Comparison of ENCODE assay signal across 19 cellular contexts in genomic region chr6:149843051-149843633, GRCh38. TPM values are rescaled to one million over a fixed set of nuclear protein-coding genes. Genes with fewer than 3 reads are reported as not detected.
"Had no signal": no experiment of that assay in that cellular context is flagged by ENCODE, and none has a peak within 500 bp of the region (broad histone marks: within the 10 kb centered on the region; RNA-seq: fewer than 3 reads in every experiment).

No MANE protein-coding gene starts in this region.

- H3K9me3 Mint-ChIP-seq: effector memory CD8-positive, alpha-beta T cell; stimulated activated memory B cell treated with anti-CD40 and anti-IgM and Interleukin-4, amounts not matched to agents 10 μg/mL and 1 μg/mL and 100 μg/mL, for 72 hours had no signal

- H3K27ac ChIP-seq: esophagus squamous epithelium, foreskin keratinocyte, prostate gland, right lobe of liver, thoracic aorta, WERI-Rb-1 had no signal

- H3K4me3 ChIP-seq: esophagus squamous epithelium, prostate gland, right lobe of liver, smooth muscle cell, thoracic aorta had no signal

- H3K9me3 ChIP-seq: esophagus squamous epithelium, prostate gland, right lobe of liver, thoracic aorta had no signal

- DNase-seq: activated CD4-positive, alpha-beta T cell treated with anti-CD3 and anti-CD28 coated beads, Interleukin-2, amount 50 U/mL, for 48 hours; activated CD8-positive, alpha-beta memory T cell treated with anti-CD3 and anti-CD28 coated beads, Interleukin-2, amount 10 ng/mL, durations not matched to agents 7 days and 5 days; dermis blood vessel endothelial cell; effector memory CD8-positive, alpha-beta T cell; esophagus squamous epithelium; foreskin keratinocyte; hypothalamus; stimulated activated CD4-positive, alpha-beta T cell treated with anti-CD3 and anti-CD28 coated beads, Interleukin-4, amount 100 ng/mL, for 24 hours; T-helper 2 cell; WERI-Rb-1 had no signal

- H3K36me3 ChIP-seq: prostate gland, right lobe of liver, thoracic aorta, WERI-Rb-1 had no signal

- H3K27me3 ChIP-seq: esophagus squamous epithelium, foreskin keratinocyte, right lobe of liver had no signal

- H3K4me3 Mint-ChIP-seq: activated CD8-positive, alpha-beta memory T cell treated with anti-CD3 and anti-CD28 coated beads, Interleukin-2, amount 10 ng/mL, durations not matched to agents 7 days and 5 days; activated naive CD8-positive, alpha-beta T cell; effector memory CD8-positive, alpha-beta T cell; stimulated activated memory B cell treated with anti-CD40 and anti-IgM and Interleukin-4, amounts not matched to agents 10 μg/mL and 1 μg/mL and 100 μg/mL, for 72 hours had no signal

- H3K36me3 Mint-ChIP-seq: activated CD8-positive, alpha-beta memory T cell treated with anti-CD3 and anti-CD28 coated beads, Interleukin-2, amount 10 ng/mL, durations not matched to agents 7 days and 5 days; stimulated activated memory B cell treated with anti-CD40 and anti-IgM and Interleukin-4, amounts not matched to agents 10 μg/mL and 1 μg/mL and 100 μg/mL, for 72 hours had no signal

- H3K27me3 Mint-ChIP-seq: activated naive CD8-positive, alpha-beta T cell had no signal

- ATAC-seq: activated CD8-positive, alpha-beta memory T cell treated with anti-CD3 and anti-CD28 coated beads, Interleukin-2, amount 10 ng/mL, durations not matched to agents 7 days and 5 days; effector memory CD8-positive, alpha-beta T cell; foreskin keratinocyte; left lobe of liver; right lobe of liver; stimulated activated memory B cell treated with anti-CD40 and anti-IgM and Interleukin-4, amounts not matched to agents 10 μg/mL and 1 μg/mL and 100 μg/mL, for 72 hours had no signal

- H3K4me1 Mint-ChIP-seq: stimulated activated memory B cell treated with anti-CD40 and anti-IgM and Interleukin-4, amounts not matched to agents 10 μg/mL and 1 μg/mL and 100 μg/mL, for 72 hours had no signal

- H3K27ac Mint-ChIP-seq: activated CD8-positive, alpha-beta memory T cell treated with anti-CD3 and anti-CD28 coated beads, Interleukin-2, amount 10 ng/mL, durations not matched to agents 7 days and 5 days; activated naive CD8-positive, alpha-beta T cell; effector memory CD8-positive, alpha-beta T cell; stimulated activated memory B cell treated with anti-CD40 and anti-IgM and Interleukin-4, amounts not matched to agents 10 μg/mL and 1 μg/mL and 100 μg/mL, for 72 hours had no signal

RNA-seq across cellular contexts. Expression of gene RAET1E, which starts 54.8 kb away (rescaled TPM):
- total RNA-seq: activated CD8-positive, alpha-beta memory T cell treated with anti-CD3 and anti-CD28 coated beads, Interleukin-2, amount 10 ng/mL, durations not matched to agents 7 days and 5 days; chondrocyte; dermis blood vessel endothelial cell; left lobe of liver; mononuclear cell; right lobe of liver; smooth muscle cell; thoracic aorta had no signal
